1 cellular context compared by ENCODE assay signal in genomic region chr19:52689804-52690394, GRCh38.
TF ChIP-seq lines count a peak whose summit lies in the region.

No MANE protein-coding gene starts in this region.

TF ChIP-seq in SK-N-SH, 30 proteins besides CTCF, POLR2A, EP300 and RAD21 (continued from another document):
- TF ChIP-seq IRF3 (IDR thresholded peaks at IDR 0.05; ENCODE audit: low read depth, low read length) (no peak), USF2 (IDR thresholded peaks at IDR 0.05; ENCODE audit: borderline replicate concordance, low read depth, low read length) (no peak)
